In the genomic region with DNA sequence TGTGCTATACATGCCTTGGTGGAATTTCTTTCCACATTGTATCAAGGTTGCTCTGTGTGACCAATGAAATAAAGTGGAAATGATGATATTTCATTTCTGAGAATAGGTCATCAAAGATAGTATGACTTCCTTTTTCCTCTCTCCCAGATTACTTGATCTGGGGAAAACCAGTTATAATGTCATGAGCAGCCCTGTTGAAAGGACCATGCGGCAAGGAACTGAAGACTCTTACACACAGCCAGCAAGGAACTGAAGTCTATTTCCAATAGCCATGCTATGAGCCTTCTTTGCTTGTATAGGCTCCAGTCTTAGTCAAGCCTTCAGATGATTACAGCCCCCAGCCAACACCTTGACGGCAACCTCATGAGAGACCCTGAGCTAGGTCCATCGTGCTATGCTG, we compare ENCODE assay signal across 21 cellular contexts.
"Had no signal": no experiment of that assay in that cellular context is flagged by ENCODE, and none has a peak within 500 bp of the region (broad histone marks: within the 10 kb centered on the region; RNA-seq: fewer than 3 reads in every experiment).

No MANE protein-coding gene starts in this region.

- H3K36me3 Mint-ChIP-seq: naive B cell; stimulated activated memory B cell treated with anti-CD40 and anti-IgM and Interleukin-4, amounts not matched to agents 10 μg/mL and 1 μg/mL and 100 μg/mL, for 72 hours had no signal

- H3K4me1 Mint-ChIP-seq: naive B cell, neural crest cell had no signal

- ATAC-seq: activated CD4-positive, CD25-positive, alpha-beta regulatory T cell treated with anti-CD3 and anti-CD28 coated beads, Interleukin-2, amount 50 U/mL, for 24 hours; gastroesophageal sphincter; left colon; psoas muscle; stimulated activated memory B cell treated with anti-CD40 and anti-IgM and Interleukin-4, amounts not matched to agents 10 μg/mL and 1 μg/mL and 100 μg/mL, for 72 hours; T-helper 17 cell had no signal

- H3K4me3 Mint-ChIP-seq: activated naive CD4-positive, alpha-beta T cell treated with anti-CD3 and anti-CD28 coated beads for 36 hours; naive B cell; neural crest cell; stimulated activated memory B cell treated with anti-CD40 and anti-IgM and Interleukin-4, amounts not matched to agents 10 μg/mL and 1 μg/mL and 100 μg/mL, for 72 hours; T-helper 17 cell had no signal

- DNase-seq: activated CD8-positive, alpha-beta memory T cell treated with anti-CD3 and anti-CD28 coated beads for 24 hours; activated CD8-positive, alpha-beta memory T cell treated with anti-CD3 and anti-CD28 coated beads, Interleukin-2, amount 50 U/mL, for 4 hours; activated effector memory CD4-positive, alpha-beta T cell treated with anti-CD3 and anti-CD28 coated beads, Interleukin-2, amount 50 U/mL, for 16 hours; activated naive CD4-positive, alpha-beta T cell treated with anti-CD3 and anti-CD28 coated beads for 36 hours; central memory CD4-positive, alpha-beta T cell; kidney; left colon; mammary epithelial cell; naive B cell; nucleus accumbens; psoas muscle; sigmoid colon; small intestine; stimulated activated CD4-positive, alpha-beta T cell treated with anti-CD3 and anti-CD28 coated beads, Interleukin-4, amount 100 ng/mL, for 24 hours; T-helper 17 cell; T1000; WERI-Rb-1 had no signal

- H3K27me3 Mint-ChIP-seq: naive B cell had no signal

- H3K9me3 Mint-ChIP-seq: stimulated activated memory B cell treated with anti-CD40 and anti-IgM and Interleukin-4, amounts not matched to agents 10 μg/mL and 1 μg/mL and 100 μg/mL, for 72 hours had no signal

- H3K27ac Mint-ChIP-seq: activated naive CD4-positive, alpha-beta T cell treated with anti-CD3 and anti-CD28 coated beads for 36 hours; stimulated activated memory B cell treated with anti-CD40 and anti-IgM and Interleukin-4, amounts not matched to agents 10 μg/mL and 1 μg/mL and 100 μg/mL, for 72 hours had no signal
